ENCODE assay signal across 13 cellular contexts in the genomic region with DNA sequence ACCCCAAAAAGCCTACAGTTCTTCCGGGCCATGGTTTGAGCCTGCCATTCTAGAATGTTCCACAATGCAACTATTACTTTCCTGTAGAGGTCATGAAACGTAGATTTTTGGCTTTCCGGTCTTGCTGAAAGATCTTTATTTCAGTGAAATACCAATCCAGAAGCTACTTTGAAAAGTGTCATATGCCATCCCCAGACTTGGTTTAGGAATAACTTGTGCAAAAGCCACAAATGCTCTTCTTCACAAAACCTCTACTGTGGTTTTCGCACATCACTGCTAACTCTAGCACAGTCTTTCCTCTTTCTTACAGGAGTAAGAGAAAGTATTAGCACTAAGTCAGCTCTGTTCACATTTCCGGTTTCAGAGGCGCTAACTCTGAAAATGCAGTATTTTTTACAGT. TPM values are rescaled to one million over a fixed set of nuclear protein-coding genes. Genes with fewer than 3 reads are reported as not detected.
A peak's percentile ranks its signal among the peaks of the same experiment; 100 is the strongest.
DNase-seq lines count a peak whose midpoint lies in the region; ATAC-seq, FAIRE-seq and TF ChIP-seq lines count a peak whose summit lies in the region.
"Had no signal": no experiment of that assay in that cellular context is flagged by ENCODE, and none has a peak within 500 bp of the region (broad histone marks: within the 10 kb centered on the region; RNA-seq: fewer than 3 reads in every experiment).

No MANE protein-coding gene starts in this region.

- no peaks in the 10 kb centered on the region for H3K9me3 Mint-ChIP-seq in endothelial cell (ENCODE audit: unreplicated experiment)

- H3K4me1 Mint-ChIP-seq in endothelial cell (ENCODE audit: unreplicated experiment) = peaks cover 2% of the 10 kb centered on the region

- FAIRE-seq in GM18507 (lab: Jason Lieb, UNC) = peak; percentile 97
- FAIRE-seq: K562, TTC549 had no signal

- H3K4me3 ChIP-seq in mucosa of descending colon (no peak overlapping the region), coronary artery (no peak overlapping the region)
- H3K4me3 ChIP-seq: K562 had no signal

- H3K4me1 ChIP-seq in mucosa of descending colon (ENCODE audit: low read depth) = no peaks in the 10 kb centered on the region

- no peak overlapping the region for H3K4me3 Mint-ChIP-seq in endothelial cell (ENCODE audit: unreplicated experiment)

- ATAC-seq in GM21423 (IDR thresholded peaks at IDR 0.05; ENCODE audit: unreplicated experiment) (peak; percentile 78), mucosa of descending colon (peak; percentile 52), HG03196 (IDR thresholded peaks at IDR 0.05; ENCODE audit: unreplicated experiment) (no peak)
- ATAC-seq: K562, left colon had no signal

- TF ChIP-seq CTCF in mucosa of descending colon (IDR thresholded peaks at IDR 0.05) (no peak), endothelial cell (IDR thresholded peaks at IDR 0.05; ENCODE audit: unreplicated experiment) (no peak), coronary artery (IDR thresholded peaks at IDR 0.05) (no peak)

- H3K36me3 Mint-ChIP-seq in endothelial cell (ENCODE audit: low read depth, unreplicated experiment) = no peaks in the 10 kb centered on the region

- DNase-seq in GM18507 (ENCODE audit: extremely low spot score, insufficient read length, low read depth) (peak; percentile 8), mucosa of descending colon (no peak), KG1 (lab: John Stamatoyannopoulos, UW) (no peak), endothelial cell (ENCODE audit: low spot score) (no peak), coronary artery (ENCODE audit: low spot score) (no peak)
- DNase-seq: aorta, left colon, posterior cingulate gyrus had no signal

- H3K9me3 ChIP-seq in KOPT-K1 (ENCODE audit: insufficient read depth, low read length, poor library complexity, severe bottlenecking) (no peaks in the 10 kb centered on the region), mucosa of descending colon (no peaks in the 10 kb centered on the region)

- intact Hi-C loops in mucosa of descending colon (cut with DNase I, micrococcal nuclease) = no loop called here

- H3K36me3 ChIP-seq in KOPT-K1 (ENCODE audit: insufficient read depth, low read length) (no peaks in the 10 kb centered on the region), mucosa of descending colon (ENCODE audit: low read depth) (no peaks in the 10 kb centered on the region)

- H3K27ac ChIP-seq in KOPT-K1 (ENCODE audit: low read depth, low read length, poor library complexity, severe bottlenecking) (peak overlapping the region; percentile 74), coronary artery (no peak overlapping the region)

- no peaks in the 10 kb centered on the region for H3K27me3 Mint-ChIP-seq in endothelial cell (ENCODE audit: unreplicated experiment)

- H3K27ac Mint-ChIP-seq in endothelial cell (ENCODE audit: unreplicated experiment) = no peak overlapping the region

RNA-seq across cellular contexts. Expression of a gene that starts 12.7 kb away (rescaled TPM):
- total RNA-seq in mucosa of descending colon (under 1 TPM; 0.22 to 0.43 (median 0.23) TPM), endothelial cell (ENCODE audit: unreplicated experiment) (not detected)
